In genomic region chr19:19451429-19452240, GRCh38 we compare ENCODE assay signal across 1 cellular context.
TF ChIP-seq lines count a peak whose summit lies in the region.

No MANE protein-coding gene starts in this region.

TF ChIP-seq in WTC11, 78 proteins besides CTCF, POLR2A, EP300 and RAD21 (continued from another document):
- TF ChIP-seq ATF6 (CRISPR knock-in tag; IDR thresholded peaks at IDR 0.05) = no peak
- TF ChIP-seq RORB (CRISPR knock-in tag; IDR thresholded peaks at IDR 0.05) = no peak
- TF ChIP-seq ZNF532 (CRISPR knock-in tag; IDR thresholded peaks at IDR 0.05; ENCODE audit: borderline replicate concordance) = no peak
